22 cellular contexts compared by ENCODE assay signal in genomic region chr1:78369546-78369945, GRCh38.
"Had no signal": no experiment of that assay in that cellular context is flagged by ENCODE, and none has a peak within 500 bp of the region (broad histone marks: within the 10 kb centered on the region; RNA-seq: fewer than 3 reads in every experiment).

No MANE protein-coding gene starts in this region.

- ATAC-seq: right cardiac atrium; stimulated activated naive CD8-positive, alpha-beta T cell treated with anti-CD3 and anti-CD28 coated beads, Interleukin-15, Interleukin-2, amounts not matched to agents 100 U/mL and 50 U/mL, for 24 hours had no signal

- H3K9me3 ChIP-seq: left ventricle myocardium inferior, transverse colon had no signal

- H3K27ac Mint-ChIP-seq: activated CD4-positive, alpha-beta T cell treated with anti-CD3 and anti-CD28 coated beads, Interleukin-2, amount 10 ng/mL, durations not matched to agents 7 days and 5 days; activated naive CD8-positive, alpha-beta T cell treated with anti-CD3 and anti-CD28 coated beads, Interleukin-2, amount 10 ng/mL, durations not matched to agents 7 days and 5 days; activated T-helper 1 cell treated with anti-CD3 and anti-CD28 coated beads, Interleukin-12 subunit alpha, Interleukin-12 subunit beta, Interleukin-2, Interleukin-4 antibody, amounts not matched to agents 30 ng/mL and 10 ng/mL and 1 ng/mL, durations not matched to agents 14 hours and 24 hours and 36 hours; nephron progenitor cell; progenitor cell of endocrine pancreas; T-helper 2 cell treated with Interferon-gamma antibody and Interleukin-4, amounts not matched to agents 5 μg/mL and 100 μg/mL, for 36 hours had no signal

- H3K27me3 Mint-ChIP-seq: progenitor cell of endocrine pancreas had no signal

- H3K4me3 ChIP-seq: coronary artery, left ventricle myocardium inferior, smooth muscle cell, transverse colon had no signal

- H3K27ac ChIP-seq: coronary artery, left ventricle myocardium inferior, transverse colon had no signal

- H3K4me3 Mint-ChIP-seq: activated CD4-positive, alpha-beta T cell treated with anti-CD3 and anti-CD28 coated beads, Interleukin-2, amount 10 ng/mL, durations not matched to agents 7 days and 5 days; activated naive CD8-positive, alpha-beta T cell treated with anti-CD3 and anti-CD28 coated beads, Interleukin-2, amount 10 ng/mL, durations not matched to agents 7 days and 5 days; activated T-helper 1 cell treated with anti-CD3 and anti-CD28 coated beads, Interleukin-12 subunit alpha, Interleukin-12 subunit beta, Interleukin-2, Interleukin-4 antibody, amounts not matched to agents 30 ng/mL and 10 ng/mL and 1 ng/mL, durations not matched to agents 14 hours and 24 hours and 36 hours; nephron progenitor cell; T-helper 2 cell treated with Interferon-gamma antibody and Interleukin-4, amounts not matched to agents 5 μg/mL and 100 μg/mL, for 36 hours had no signal

- H3K4me1 ChIP-seq: left ventricle myocardium inferior, transverse colon had no signal

- H3K36me3 ChIP-seq: left ventricle myocardium inferior, transverse colon had no signal

- H3K36me3 Mint-ChIP-seq: activated naive CD8-positive, alpha-beta T cell treated with anti-CD3 and anti-CD28 coated beads, Interleukin-2, amount 10 ng/mL, durations not matched to agents 7 days and 5 days had no signal

- H3K4me1 Mint-ChIP-seq: activated CD4-positive, alpha-beta T cell treated with anti-CD3 and anti-CD28 coated beads, Interleukin-2, amount 10 ng/mL, durations not matched to agents 7 days and 5 days; activated naive CD8-positive, alpha-beta T cell treated with anti-CD3 and anti-CD28 coated beads, Interleukin-2, amount 10 ng/mL, durations not matched to agents 7 days and 5 days; nephron progenitor cell had no signal

- DNase-seq: activated CD4-positive, alpha-beta T cell treated with anti-CD3 and anti-CD28 coated beads, Interleukin-2, amount 10 ng/mL, durations not matched to agents 7 days and 5 days; activated CD4-positive, CD25-positive, alpha-beta regulatory T cell; activated CD8-positive, alpha-beta memory T cell treated with anti-CD3 and anti-CD28 coated beads for 24 hours; activated naive CD4-positive, alpha-beta T cell; activated naive CD8-positive, alpha-beta T cell treated with anti-CD3 and anti-CD28 coated beads, Interleukin-2, amount 10 ng/mL, durations not matched to agents 7 days and 5 days; central memory CD4-positive, alpha-beta T cell; effector CD4-positive, alpha-beta T cell; hypothalamus; left ventricle myocardium inferior; mesendoderm; nephron progenitor cell; occipital lobe; right cardiac atrium; stimulated activated CD4-positive, alpha-beta T cell treated with anti-CD3 and anti-CD28 coated beads, Interleukin-4, amount 100 ng/mL, for 4 hours; stimulated activated CD8-positive, alpha-beta memory T cell treated with anti-CD3 and anti-CD28 coated beads, Interleukin-4, amount 100 ng/mL, for 48 hours; stimulated activated naive CD8-positive, alpha-beta T cell treated with anti-CD3 and anti-CD28 coated beads, Interleukin-15, Interleukin-2, amounts not matched to agents 100 U/mL and 50 U/mL, for 24 hours; transverse colon had no signal

- H3K9me3 Mint-ChIP-seq: activated CD4-positive, alpha-beta T cell treated with anti-CD3 and anti-CD28 coated beads, Interleukin-2, amount 10 ng/mL, durations not matched to agents 7 days and 5 days; activated naive CD8-positive, alpha-beta T cell treated with anti-CD3 and anti-CD28 coated beads, Interleukin-2, amount 10 ng/mL, durations not matched to agents 7 days and 5 days; activated T-helper 1 cell treated with anti-CD3 and anti-CD28 coated beads, Interleukin-12 subunit alpha, Interleukin-12 subunit beta, Interleukin-2, Interleukin-4 antibody, amounts not matched to agents 30 ng/mL and 10 ng/mL and 1 ng/mL, durations not matched to agents 14 hours and 24 hours and 36 hours; nephron progenitor cell; T-helper 2 cell treated with Interferon-gamma antibody and Interleukin-4, amounts not matched to agents 5 μg/mL and 100 μg/mL, for 36 hours had no signal

- H3K27me3 ChIP-seq: transverse colon had no signal

- H3K4me2 ChIP-seq: smooth muscle cell had no signal
